Comparison of ENCODE assay signal across 8 cellular contexts in genomic region chr12:128069359-128069997, GRCh38.
DNase-seq lines count a peak whose midpoint lies in the region; ATAC-seq lines count a peak whose summit lies in the region.

No MANE protein-coding gene starts in this region.

- ATAC-seq in GM19043 (IDR thresholded peaks at IDR 0.05; ENCODE audit: low read depth, unreplicated experiment): peak; percentile 68
- ATAC-seq in esophagus mucosa: peak; percentile 37

- peak; percentile 54 for DNase-seq in NCI-H1092 treated with DMSO at 0.1 percent for 48 hours (lab: John Stamatoyannopoulos, UW)
- DNase-seq in NCI-H1092 (lab: John Stamatoyannopoulos, UW): no peak
- peak; percentile 15 for DNase-seq in HuH-7 (ENCODE audit: low spot score)
- DNase-seq in SHP77 (lab: John Stamatoyannopoulos, UW): peak; percentile 68 to 70
- DNase-seq in posterior cingulate gyrus: peak in 6 of 10 donors; percentile 33 to 91 (median 50)
- no peak for DNase-seq in HPDE6-E6E7 (ENCODE audit: extremely low spot score)

- intact Hi-C loops in posterior cingulate gyrus (cut with DNase I): no loop called here

Comparison
In these comparisons a context has a peak if more than half of its experiments do, and no peak if none do; other contexts are left out.
1. DNase-seq: peak in NCI-H1092 treated with DMSO at 0.1 percent for 48 hours (single experiment), HuH-7 (single experiment), SHP77 (2 of 2) and posterior cingulate gyrus (6 of 10); none in NCI-H1092 (single experiment) and HPDE6-E6E7 (single experiment).